25 cellular contexts compared by ENCODE assay signal in genomic region chr13:20356437-20356836, GRCh38.
A peak's percentile ranks its signal among the peaks of the same experiment; 100 is the strongest.
DNase-seq lines count a peak whose midpoint lies in the region; ATAC-seq lines count a peak whose summit lies in the region.
"Had no signal": no experiment of that assay in that cellular context is flagged by ENCODE, and none has a peak within 500 bp of the region (broad histone marks: within the 10 kb centered on the region; RNA-seq: fewer than 3 reads in every experiment).

No MANE protein-coding gene starts in this region.

- DNase-seq in RPMI7951 (ENCODE audit: low read depth) (peak; percentile 13), amniotic epithelial cell (ENCODE audit: low read depth) (peak; percentile 70), islet precursor cell (peak; percentile 79), sciatic nerve (ENCODE audit: low spot score) (no peak), NCI-H82 treated with DMSO at 0.1 percent for 48 hours (lab: John Stamatoyannopoulos, UW; ENCODE audit: unreplicated experiment) (no peak), activated gamma-delta T cell treated with Interleukin-2 at 50 U/mL for 16 hours (no peak), NCI-H2196 (lab: John Stamatoyannopoulos, UW; ENCODE audit: unreplicated experiment) (no peak)
- DNase-seq in activated effector memory CD4-positive, alpha-beta T cell treated with anti-CD3 and anti-CD28 coated beads, Interleukin-2, amount 50 U/mL, for 16 hours: no peak
- DNase-seq: BE2C; Calu3; CD8-positive, alpha-beta memory T cell; DMS79 treated with DMSO at 0.1 percent for 48 hours; GM23248; H7; Karpas-422; NCI-H1092 treated with DMSO at 0.1 percent for 48 hours; NCI-H1436; NCI-H187; NCI-H2081 treated with DMSO at 0.1 percent for 48 hours; NCI-H2171; NCI-H524; NCI-H774; NK-92 treated with Interleukin-12 subunit alpha and Interleukin-12 subunit beta, amount 100 ng/mL, for 24 hours; PC-3; SHP77 had no signal

- intact Hi-C loops in sciatic nerve (cut with DNase I): no loop called here

- peak; percentile 52 for ATAC-seq in sciatic nerve
- ATAC-seq: PC-3 had no signal

Comparison
In these comparisons a context has a peak if more than half of its experiments do, and no peak if none do; other contexts are left out.
1. DNase-seq: peak in RPMI7951 (single experiment), amniotic epithelial cell (single experiment) and islet precursor cell (single experiment); none in sciatic nerve (single experiment), NCI-H82 treated with DMSO at 0.1 percent for 48 hours (single experiment), activated effector memory CD4-positive, alpha-beta T cell treated with anti-CD3 and anti-CD28 coated beads, Interleukin-2, amount 50 U/mL, for 16 hours (single experiment), activated gamma-delta T cell treated with Interleukin-2 at 50 U/mL for 16 hours (single experiment) and NCI-H2196 (single experiment).